Comparison of ENCODE assay signal across 16 cellular contexts in genomic region chr14:69699743-69700309, GRCh38.
DNase-seq lines count a peak whose midpoint lies in the region; ATAC-seq, FAIRE-seq and TF ChIP-seq lines count a peak whose summit lies in the region.
"Had no signal": no experiment of that assay in that cellular context is flagged by ENCODE, and none has a peak within 500 bp of the region (broad histone marks: within the 10 kb centered on the region; RNA-seq: fewer than 3 reads in every experiment).

No MANE protein-coding gene starts in this region.

- peak overlapping the region; percentile 83 for H3K4me2 ChIP-seq in BLaER1

- no peaks in the 10 kb centered on the region for H4K20me1 ChIP-seq in BLaER1

- peaks cover 82% of the 10 kb centered on the region for H3K4me1 Mint-ChIP-seq in activated naive CD8-positive, alpha-beta T cell treated with anti-CD3 and anti-CD28 coated beads, Interleukin-2, amount 50 U/mL, for 24 hours
- peaks cover 95% of the 10 kb centered on the region for H3K4me1 Mint-ChIP-seq in stimulated activated naive CD8-positive, alpha-beta T cell treated with anti-CD3 and anti-CD28 coated beads, Interleukin-15, amount 100 ng/mL, for 72 hours

- ATAC-seq in activated naive CD8-positive, alpha-beta T cell treated with anti-CD3 and anti-CD28 coated beads, Interleukin-2, amount 50 U/mL, for 24 hours, result no peak
- ATAC-seq in stimulated activated naive CD8-positive, alpha-beta T cell treated with anti-CD3 and anti-CD28 coated beads, Interleukin-15, amount 100 ng/mL, for 72 hours, result no peak
- ATAC-seq in HG02852 (IDR thresholded peaks at IDR 0.05; ENCODE audit: unreplicated experiment), result no peak
- ATAC-seq: sciatic nerve had no signal

- DNase-seq in DMS153 (lab: John Stamatoyannopoulos, UW) (peak; percentile 80), NCI-H2107 treated with DMSO at 0.1 percent for 48 hours (lab: John Stamatoyannopoulos, UW; ENCODE audit: unreplicated experiment) (peak; percentile 76), kidney (no peak), Kasumi-1 (lab: John Stamatoyannopoulos, UW) (no peak)
- no peak for DNase-seq in activated naive CD8-positive, alpha-beta T cell treated with anti-CD3 and anti-CD28 coated beads, Interleukin-2, amount 50 U/mL, for 24 hours
- DNase-seq in stimulated activated naive CD8-positive, alpha-beta T cell treated with anti-CD3 and anti-CD28 coated beads, Interleukin-15, amount 100 ng/mL, for 72 hours, result no peak
- DNase-seq: activated CD4-positive, alpha-beta T cell treated with anti-CD3 and anti-CD28 coated beads, Interleukin-2, amount 50 U/mL, for 1 hour; H9; MG63; NCI-H446; T-helper 9 cell; tibial artery had no signal

- H3K9me3 Mint-ChIP-seq in activated naive CD8-positive, alpha-beta T cell treated with anti-CD3 and anti-CD28 coated beads, Interleukin-2, amount 50 U/mL, for 24 hours, result no peaks in the 10 kb centered on the region
- no peaks in the 10 kb centered on the region for H3K9me3 Mint-ChIP-seq in stimulated activated naive CD8-positive, alpha-beta T cell treated with anti-CD3 and anti-CD28 coated beads, Interleukin-15, amount 100 ng/mL, for 72 hours
- H3K9me3 Mint-ChIP-seq: H9 had no signal

- H3K27me3 Mint-ChIP-seq in activated naive CD8-positive, alpha-beta T cell treated with anti-CD3 and anti-CD28 coated beads, Interleukin-2, amount 50 U/mL, for 24 hours, result no peaks in the 10 kb centered on the region
- H3K27me3 Mint-ChIP-seq in stimulated activated naive CD8-positive, alpha-beta T cell treated with anti-CD3 and anti-CD28 coated beads, Interleukin-15, amount 100 ng/mL, for 72 hours, result no peaks in the 10 kb centered on the region

- H3K4me1 ChIP-seq in BLaER1 (peaks cover 89% of the 10 kb centered on the region), kidney (ENCODE audit: control insufficient read depth in 1 of 2, insufficient read depth in 1 of 2, low read depth in 1 of 2, low read length in 2 of 2) (peaks cover 43 to 52% of the 10 kb centered on the region in 2 donors)

- intact Hi-C loops in kidney (cut with DNase I), result no loop called here

- H3K36me3 Mint-ChIP-seq in activated naive CD8-positive, alpha-beta T cell treated with anti-CD3 and anti-CD28 coated beads, Interleukin-2, amount 50 U/mL, for 24 hours (ENCODE audit: low read depth), result peaks cover 10% of the 10 kb centered on the region

- no peaks in the 10 kb centered on the region for H3K27me3 ChIP-seq in BLaER1
- H3K27me3 ChIP-seq: MG63, tibial artery had no signal

- no peaks in the 10 kb centered on the region for H3K9me3 ChIP-seq in BLaER1
- no peaks in the 10 kb centered on the region for H3K9me3 ChIP-seq in kidney (ENCODE audit: control insufficient read depth in 1 of 2, low read length in 2 of 2)
- H3K9me3 ChIP-seq: MG63, tibial artery had no signal

- H3K4me3 Mint-ChIP-seq in activated naive CD8-positive, alpha-beta T cell treated with anti-CD3 and anti-CD28 coated beads, Interleukin-2, amount 50 U/mL, for 24 hours, result no peak overlapping the region
- H3K4me3 Mint-ChIP-seq in stimulated activated naive CD8-positive, alpha-beta T cell treated with anti-CD3 and anti-CD28 coated beads, Interleukin-15, amount 100 ng/mL, for 72 hours, result no peak overlapping the region
- H3K4me3 Mint-ChIP-seq: H9 had no signal

- H3K36me3 ChIP-seq in BLaER1 (peaks cover 13% of the 10 kb centered on the region), kidney (ENCODE audit: control insufficient read depth in 1 of 2, insufficient read depth in 2 of 2, low read length in 2 of 2) (peaks cover 5 to 8% of the 10 kb centered on the region in 2 donors)
- H3K36me3 ChIP-seq: MG63 had no signal

- no peak for FAIRE-seq in kidney (lab: Jason Lieb, UNC)
- FAIRE-seq: GM18507 had no signal

- H3K4me3 ChIP-seq in BLaER1, result no peak overlapping the region
- no peak overlapping the region for H3K4me3 ChIP-seq in kidney (ENCODE audit: low read length in 2 of 2)
- H3K4me3 ChIP-seq: MG63, tibial artery had no signal

- H3K27ac ChIP-seq in BLaER1, result peak overlapping the region; percentile 86; the same call in 1 of the 2 replicates
- H3K27ac ChIP-seq in kidney (ENCODE audit: low read depth in 2 of 2, low read length in 2 of 2), result no peak overlapping the region
- H3K27ac ChIP-seq: tibial artery had no signal

- no peak for TF ChIP-seq CTCF in kidney (IDR thresholded peaks at IDR 0.05; ENCODE audit: borderline replicate concordance, extremely low read depth, insufficient read depth)

- H3K27ac Mint-ChIP-seq in activated naive CD8-positive, alpha-beta T cell treated with anti-CD3 and anti-CD28 coated beads, Interleukin-2, amount 50 U/mL, for 24 hours, result peak overlapping the region; percentile 15
- H3K27ac Mint-ChIP-seq in stimulated activated naive CD8-positive, alpha-beta T cell treated with anti-CD3 and anti-CD28 coated beads, Interleukin-15, amount 100 ng/mL, for 72 hours, result peak overlapping the region in 1 of 2 donors; percentile 54

- no peak overlapping the region for H3K9ac ChIP-seq in BLaER1
- no peak overlapping the region for H3K9ac ChIP-seq in kidney (ENCODE audit: low read length in 2 of 2)

Comparison
In these comparisons a context has a peak if more than half of its experiments do, and no peak if none do; other contexts are left out.
1. DNase-seq: peak in DMS153 (single experiment) and NCI-H2107 treated with DMSO at 0.1 percent for 48 hours (single experiment); none in activated naive CD8-positive, alpha-beta T cell treated with anti-CD3 and anti-CD28 coated beads, Interleukin-2, amount 50 U/mL, for 24 hours (single experiment), stimulated activated naive CD8-positive, alpha-beta T cell treated with anti-CD3 and anti-CD28 coated beads, Interleukin-15, amount 100 ng/mL, for 72 hours (0 of 2), kidney (single experiment) and Kasumi-1 (0 of 2).